22 cellular contexts compared by ENCODE assay signal in genomic region chr1:240820816-240821215, GRCh38.
A peak's percentile ranks its signal among the peaks of the same experiment; 100 is the strongest.
DNase-seq lines count a peak whose midpoint lies in the region; ATAC-seq, FAIRE-seq and TF ChIP-seq lines count a peak whose summit lies in the region.
"Had no signal": no experiment of that assay in that cellular context is flagged by ENCODE, and none has a peak within 500 bp of the region (broad histone marks: within the 10 kb centered on the region; RNA-seq: fewer than 3 reads in every experiment).

No MANE protein-coding gene starts in this region.

- no peak overlapping the region for H3K4me3 Mint-ChIP-seq in activated naive CD8-positive, alpha-beta T cell treated with anti-CD3 and anti-CD28 coated beads for 36 hours
- H3K4me3 Mint-ChIP-seq: activated naive CD4-positive, alpha-beta T cell treated with anti-CD3 and anti-CD28 coated beads, Interleukin-2, amount 50 U/mL, for 24 hours; CD8-positive, alpha-beta memory T cell; naive thymus-derived CD4-positive, alpha-beta T cell; T-cell had no signal

- no peaks in the 10 kb centered on the region for H3K36me3 Mint-ChIP-seq in activated naive CD8-positive, alpha-beta T cell treated with anti-CD3 and anti-CD28 coated beads for 36 hours
- H3K36me3 Mint-ChIP-seq: activated naive CD4-positive, alpha-beta T cell treated with anti-CD3 and anti-CD28 coated beads, Interleukin-2, amount 50 U/mL, for 24 hours; CD8-positive, alpha-beta memory T cell; naive thymus-derived CD4-positive, alpha-beta T cell; T-cell had no signal

- ATAC-seq in GM18868 (IDR thresholded peaks at IDR 0.05; ENCODE audit: unreplicated experiment) = peak; percentile 58
- ATAC-seq in HG02610 (IDR thresholded peaks at IDR 0.05; ENCODE audit: unreplicated experiment) = peak; percentile 86
- peak; percentile 59 for ATAC-seq in HG03520 (IDR thresholded peaks at IDR 0.05; ENCODE audit: unreplicated experiment)
- no peak for ATAC-seq in pancreas
- ATAC-seq: esophagus mucosa; gastroesophageal sphincter; naive thymus-derived CD4-positive, alpha-beta T cell; T-cell had no signal

- FAIRE-seq in pancreas (lab: Jason Lieb, UNC) = no peak
- FAIRE-seq: astrocyte had no signal

- H3K27me3 Mint-ChIP-seq in activated naive CD8-positive, alpha-beta T cell treated with anti-CD3 and anti-CD28 coated beads for 36 hours = no peaks in the 10 kb centered on the region
- H3K27me3 Mint-ChIP-seq: CD8-positive, alpha-beta memory T cell had no signal

- H3K4me3 ChIP-seq in pancreas = no peak overlapping the region
- H3K4me3 ChIP-seq: gastroesophageal sphincter, right atrium auricular region had no signal

- H3K4me1 ChIP-seq in pancreas = no peaks in the 10 kb centered on the region
- H3K4me1 ChIP-seq: gastroesophageal sphincter, right atrium auricular region had no signal

- H3K9me3 ChIP-seq in pancreas = no peaks in the 10 kb centered on the region
- H3K9me3 ChIP-seq: gastroesophageal sphincter, right atrium auricular region had no signal

- H3K27me3 ChIP-seq in pancreas = no peaks in the 10 kb centered on the region
- H3K27me3 ChIP-seq: gastroesophageal sphincter, right atrium auricular region had no signal

- no peaks in the 10 kb centered on the region for H3K4me1 Mint-ChIP-seq in activated naive CD8-positive, alpha-beta T cell treated with anti-CD3 and anti-CD28 coated beads for 36 hours
- H3K4me1 Mint-ChIP-seq: activated naive CD4-positive, alpha-beta T cell treated with anti-CD3 and anti-CD28 coated beads, Interleukin-2, amount 50 U/mL, for 24 hours; CD8-positive, alpha-beta memory T cell; naive thymus-derived CD4-positive, alpha-beta T cell; T-cell had no signal

- no peaks in the 10 kb centered on the region for H3K36me3 ChIP-seq in pancreas
- H3K36me3 ChIP-seq: gastroesophageal sphincter, right atrium auricular region had no signal

- WGBS in pancreas, 2 donors = 14 to 34% methylated on average over 3 of the region's 3 CpGs

- peaks cover 1% of the 10 kb centered on the region for H3K9me3 Mint-ChIP-seq in activated naive CD8-positive, alpha-beta T cell treated with anti-CD3 and anti-CD28 coated beads for 36 hours
- H3K9me3 Mint-ChIP-seq: activated naive CD4-positive, alpha-beta T cell treated with anti-CD3 and anti-CD28 coated beads, Interleukin-2, amount 50 U/mL, for 24 hours had no signal

- TF ChIP-seq CTCF in pancreas (IDR thresholded peaks at IDR 0.05) = no peak

- no peak overlapping the region for H3K27ac ChIP-seq in pancreas
- H3K27ac ChIP-seq: gastroesophageal sphincter, right atrium auricular region had no signal

- DNase-seq in renal cortical epithelial cell (ENCODE audit: low read depth) = peak; percentile 32
- no peak for DNase-seq in pancreas
- DNase-seq in iPS-NIHi7 (ENCODE audit: extremely low spot score) = no peak
- DNase-seq in activated naive CD8-positive, alpha-beta T cell treated with anti-CD3 and anti-CD28 coated beads for 36 hours = no peak
- DNase-seq in NCI-H128 (lab: John Stamatoyannopoulos, UW; ENCODE audit: unreplicated experiment) = no peak
- DNase-seq: CD8-positive, alpha-beta memory T cell; effector CD8-positive, alpha-beta T cell; MV-4-11; naive thymus-derived CD4-positive, alpha-beta T cell; NCI-H187 treated with DMSO at 0.1 percent for 48 hours; NCI-H345; SIG-M5; stimulated activated CD8-positive, alpha-beta memory T cell treated with anti-CD3 and anti-CD28 coated beads, Interleukin-4, amount 100 ng/mL, for 48 hours; T-cell had no signal

- H3K27ac Mint-ChIP-seq in activated naive CD8-positive, alpha-beta T cell treated with anti-CD3 and anti-CD28 coated beads for 36 hours = no peak overlapping the region
- H3K27ac Mint-ChIP-seq: activated naive CD4-positive, alpha-beta T cell treated with anti-CD3 and anti-CD28 coated beads, Interleukin-2, amount 50 U/mL, for 24 hours; CD8-positive, alpha-beta memory T cell; naive thymus-derived CD4-positive, alpha-beta T cell; T-cell had no signal

- intact Hi-C loops in pancreas (cut with DNase I) = no loop called here

Comparison
In these comparisons a context has a peak if more than half of its experiments do, and no peak if none do; other contexts are left out.
1. ATAC-seq: peak in GM18868 (single experiment), HG02610 (single experiment) and HG03520 (single experiment); none in pancreas (0 of 4).